Comparison of ENCODE assay signal across 13 cellular contexts in the genomic region with DNA sequence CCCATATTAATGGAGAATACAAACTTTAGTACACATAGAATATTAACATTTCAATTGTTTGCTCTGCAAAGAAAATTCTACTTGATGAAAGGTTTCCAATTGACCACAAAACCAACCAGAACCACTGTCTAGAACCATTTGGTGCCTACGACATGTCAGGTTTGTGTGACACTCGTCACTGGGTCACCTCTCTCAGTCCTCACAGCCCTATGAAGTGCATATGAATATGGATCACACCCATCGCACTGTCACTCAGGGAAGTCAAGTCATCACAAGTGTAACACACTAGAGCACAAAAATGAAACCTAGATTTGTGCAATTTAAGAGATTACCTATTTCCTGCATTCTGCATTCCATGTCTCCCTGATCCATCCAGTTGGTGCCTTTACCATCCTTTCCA. TPM values are rescaled to one million over a fixed set of nuclear protein-coding genes. Genes with fewer than 3 reads are reported as not detected.
A peak's percentile ranks its signal among the peaks of the same experiment; 100 is the strongest.
DNase-seq lines count a peak whose midpoint lies in the region; ATAC-seq, FAIRE-seq and TF ChIP-seq lines count a peak whose summit lies in the region.
"Had no signal": no experiment of that assay in that cellular context is flagged by ENCODE, and none has a peak within 500 bp of the region (broad histone marks: within the 10 kb centered on the region; RNA-seq: fewer than 3 reads in every experiment).

No MANE protein-coding gene starts in this region.

- no peaks in the 10 kb centered on the region for H3K36me3 ChIP-seq in liver (ENCODE audit: control insufficient read depth in 4 of 4, insufficient read depth in 3 of 4, low read depth in 1 of 4, low read length in 3 of 4)
- H3K36me3 ChIP-seq in HepG2 (replicated peaks in 1 of 2; ENCODE audit: control insufficient read depth in 1 of 2, insufficient read depth in 2 of 2, low read length in 2 of 2): peaks cover 5 to 13% of the 10 kb centered on the region in 2 experiments
- peaks cover 0 to 10% (median 0%) of the 10 kb centered on the region in 3 donors for H3K36me3 ChIP-seq in Peyer's patch
- peaks cover 0 to 8% (median 2%) of the 10 kb centered on the region in 4 donors for H3K36me3 ChIP-seq in transverse colon
- H3K36me3 ChIP-seq: prostate gland had no signal

- peaks cover 15% of the 10 kb centered on the region for H3K79me2 ChIP-seq in HepG2 (ENCODE audit: insufficient read depth, low read length)

- H3K9ac ChIP-seq in liver (ENCODE audit: low read depth in 1 of 2, low read length in 2 of 2) (no peak overlapping the region), HepG2 (ENCODE audit: insufficient read depth, low read depth, low read length) (no peak overlapping the region)

- H4K20me1 ChIP-seq in HepG2 (ENCODE audit: insufficient read depth, low read length): no peaks in the 10 kb centered on the region

- H3K4me1 ChIP-seq in liver (ENCODE audit: control insufficient read depth in 4 of 4, insufficient read depth in 4 of 4, low read length in 3 of 4) (peaks cover 0 to 18% (median 7%) of the 10 kb centered on the region in 4 donors), HepG2 (ENCODE audit: insufficient read depth, low read length) (peaks cover 24% of the 10 kb centered on the region), Peyer's patch (peaks cover 0 to 13% (median 3%) of the 10 kb centered on the region in 4 donors), foreskin keratinocyte (peaks cover 38% of the 10 kb centered on the region), transverse colon (peaks cover 4 to 41% (median 15%) of the 10 kb centered on the region in 4 donors)
- H3K4me1 ChIP-seq: prostate gland had no signal

- no peak overlapping the region for H3K4me2 ChIP-seq in HepG2 (ENCODE audit: low read depth, low read length)

- no TSS peak for BruUV-seq in HepG2 (replicated peaks; lab: Mats Ljungman, UMichigan)

- H3K4me3 ChIP-seq in liver (ENCODE audit: low read depth in 1 of 3, low read length in 3 of 3): no peak overlapping the region
- H3K4me3 ChIP-seq in HepG2 (replicated peaks in 1 of 3; ENCODE audit: insufficient read depth in 1 of 3, low read depth in 2 of 3, low read length in 3 of 3): no peak overlapping the region
- no peak overlapping the region for H3K4me3 ChIP-seq in Peyer's patch
- no peak overlapping the region for H3K4me3 ChIP-seq in transverse colon
- H3K4me3 ChIP-seq: prostate gland had no signal

- no peak for FAIRE-seq in HepG2 (lab: Jason Lieb, UNC)

- CTCF ChIA-PET in HepG2 (lab: Yijun Ruan, JAX; ENCODE audit: low intra/inter-chr PET ratio, low total read pairs): no interaction called here

- no peaks in the 10 kb centered on the region for H3K27me3 ChIP-seq in liver (ENCODE audit: control insufficient read depth in 4 of 4, insufficient read depth in 4 of 4, low read length in 3 of 4)
- no peaks in the 10 kb centered on the region for H3K27me3 ChIP-seq in HepG2 (ENCODE audit: control insufficient read depth in 1 of 2, insufficient read depth in 2 of 2, low read length in 2 of 2)
- H3K27me3 ChIP-seq in Peyer's patch: no peaks in the 10 kb centered on the region
- no peaks in the 10 kb centered on the region for H3K27me3 ChIP-seq in foreskin keratinocyte
- H3K27me3 ChIP-seq in transverse colon: no peaks in the 10 kb centered on the region

- TF ChIP-seq POLR2A in HepG2 (IDR thresholded peaks at IDR 0.05; ENCODE audit: insufficient read depth in 1 of 2, low read depth in 2 of 2, low read length in 2 of 2) (no peak), Peyer's patch (IDR thresholded peaks at IDR 0.05) (no peak), transverse colon (IDR thresholded peaks at IDR 0.05) (no peak)

- WGBS in liver: 90% methylated on average over 3 of the region's 3 CpGs
- 86% methylated on average over 3 of the region's 3 CpGs for WGBS in HepG2 (ENCODE audit: low lambda C conversion rate)
- 97% methylated on average over 3 of the region's 3 CpGs; no CpG with 5 or more reads in 1 of the 2 donors for WGBS in transverse colon (ENCODE audit: low coverage in 1 of 2), 2 donors

- intact Hi-C loops in HepG2 (cut with micrococcal nuclease; ENCODE audit: unreplicated experiment): no loop called here
- intact Hi-C loops in transverse colon (cut with DNase I; ENCODE audit: low total_unique reads): no loop called here

- H3K27ac ChIP-seq in liver (ENCODE audit: low read depth in 1 of 2, low read length in 2 of 2) (peak overlapping the region; percentile 89 to 94), HepG2 (ENCODE audit: extremely low read length, insufficient read depth, low read length) (no peak overlapping the region), Peyer's patch (peak overlapping the region; percentile 71 to 79 (median 74)), foreskin keratinocyte (peak overlapping the region; percentile 92), transverse colon (peak overlapping the region; percentile 76 to 83 (median 80))
- H3K27ac ChIP-seq: prostate gland, VCaP had no signal

- in situ Hi-C loops in HepG2 (cut with HindIII; ENCODE audit: extremely low pct_ligation_motif_present, low pct_unique_long_range_greater_than_20kb): no loop called here
- in situ Hi-C loops in transverse colon (cut with MboI; ENCODE audit: low pct_ligation_motif_present in 1 of 4, low pct_unique_long_range_greater_than_20kb in 1 of 4, low sequenced_read_pairs in 3 of 4): no loop called here

- TF ChIP-seq CTCF in liver (IDR thresholded peaks at IDR 0.05; ENCODE audit: low read depth, low read length, missing input control) (no peak), HepG2 (CRISPR knock-in tag; IDR thresholded peaks at IDR 0.05) (no peak), Peyer's patch (IDR thresholded peaks at IDR 0.05) (no peak), foreskin keratinocyte (conservative IDR thresholded peaks at IDR 0.05) (no peak), transverse colon (IDR thresholded peaks at IDR 0.05) (no peak)

- DNase-seq in HepG2 (ENCODE audit: low spot score): no peak
- DNase-seq in Peyer's patch: no peak
- DNase-seq in foreskin keratinocyte: no peak
- no peak for DNase-seq in transverse colon
- DNase-seq in hepatic stellate cell (ENCODE audit: low spot score): no peak
- no peak for DNase-seq in NCI-H1436 (lab: John Stamatoyannopoulos, UW)
- DNase-seq: effector CD4-positive, alpha-beta T cell; SHP77 treated with DMSO at 0.1 percent for 48 hours; trophoblast cell had no signal

- TF ChIP-seq EP300 in HepG2 (IDR thresholded peaks at IDR 0.05; ENCODE audit: low read depth in 2 of 2, low read length in 2 of 2) (no peak), HepG2 (CRISPR knock-in tag; IDR thresholded peaks at IDR 0.05; ENCODE audit: borderline replicate concordance) (no peak), transverse colon (IDR thresholded peaks at IDR 0.05; ENCODE audit: low read depth) (no peak)

- POLR2A ChIA-PET in HepG2 (lab: Yijun Ruan, JAX): interaction anchor here (1.3 kb wide), 1 partner anchor 43 kb away, joined by 4 read pairs; a partner anchor contains a TSS

- ATAC-seq in HepG2 (no peak), foreskin keratinocyte (no peak), GM18517 (IDR thresholded peaks at IDR 0.05; ENCODE audit: unreplicated experiment) (no peak)

- no peaks in the 10 kb centered on the region for H3K9me3 ChIP-seq in liver (ENCODE audit: control insufficient read depth in 4 of 4, low read length in 3 of 4)
- H3K9me3 ChIP-seq in HepG2 (ENCODE audit: low read length): no peaks in the 10 kb centered on the region
- no peaks in the 10 kb centered on the region for H3K9me3 ChIP-seq in Peyer's patch
- no peaks in the 10 kb centered on the region for H3K9me3 ChIP-seq in transverse colon
- H3K9me3 ChIP-seq: prostate gland had no signal

- H2AFZ ChIP-seq in HepG2 (ENCODE audit: low read length): no peak overlapping the region

- TF ChIP-seq RAD21 in liver (IDR thresholded peaks at IDR 0.05) (no peak), HepG2 (CRISPR knock-in tag; IDR thresholded peaks at IDR 0.05) (no peak)

TF ChIP-seq in liver, 16 proteins besides CTCF, POLR2A, EP300 and RAD21 (continues in another document):
- TF ChIP-seq NR2F2 (IDR thresholded peaks at IDR 0.05) (no peak), FOXA2 (IDR thresholded peaks at IDR 0.05) (no peak), JUND (IDR thresholded peaks at IDR 0.05) (no peak)

TF ChIP-seq in HepG2, 621 proteins besides CTCF, POLR2A, EP300 and RAD21 (continues in another document):
- no peak for TF ChIP-seq DPF2 (CRISPR knock-in tag; IDR thresholded peaks at IDR 0.05; ENCODE audit: borderline replicate concordance, low read depth)
- no peak for TF ChIP-seq ZNF33A (CRISPR knock-in tag; IDR thresholded peaks at IDR 0.05; ENCODE audit: borderline replicate concordance)

RNA-seq across cellular contexts. Expression of a gene that starts 43.7 kb away (rescaled TPM):
- total RNA-seq in liver: 10 to 100 TPM; 15.9 to 21.2 TPM
- 10 to 100 TPM in 1 of 2 donors, 1 to 10 TPM in 1; 9.2 to 13.9 TPM for polyA plus RNA-seq in liver
- 41.5 and 50.4 TPM in 2 replicates for total RNA-seq in HepG2 (2016; rRNA removed; fragmentation: Illumina TruSeq; extraction: Trizol)
- 49.3 and 52.6 TPM in 2 replicates for total RNA-seq in HepG2 (2016; cell fraction: cytosol; rRNA removed; fragmentation: Illumina TruSeq; extraction: Trizol; ENCODE audit: low read depth)
- 38.4 and 56.0 TPM in 2 replicates for total RNA-seq in HepG2 (2016; cell fraction: insoluble cytoplasmic fraction; rRNA removed; fragmentation: Illumina TruSeq; extraction: Trizol)
- total RNA-seq in HepG2 (2016; cell fraction: membrane; rRNA removed; fragmentation: Illumina TruSeq; extraction: Trizol): 51.7 and 54.4 TPM in 2 replicates
- total RNA-seq in HepG2 (2016; cell fraction: nucleus; rRNA removed; fragmentation: Illumina TruSeq; extraction: Trizol): 26.0 and 29.7 TPM in 2 replicates
- 19.0 and 24.9 TPM in 2 replicates for polyA plus RNA-seq in HepG2 (2011; rRNA removed)
- 10.2 and 14.5 TPM in 2 replicates for polyA plus RNA-seq in HepG2 (2011; cell fraction: cytosol; rRNA removed)
- polyA plus RNA-seq in HepG2 (2011; cell fraction: nucleus; rRNA removed): 11.5 and 12.9 TPM in 2 replicates
- polyA plus RNA-seq in HepG2 (2012): 22.1 and 25.7 TPM in 2 replicates
- 32.5 and 35.5 TPM in 2 replicates for polyA plus RNA-seq in HepG2 (2016; cell fraction: cytosol; fragmentation: Illumina TruSeq; extraction: Trizol; ENCODE audit: low read depth)
- 63.2 and 65.8 TPM in 2 replicates for polyA plus RNA-seq in HepG2 (2016; cell fraction: insoluble cytoplasmic fraction; fragmentation: Illumina TruSeq; extraction: Trizol; ENCODE audit: low read depth)
- 42.7 and 43.8 TPM in 2 replicates for polyA plus RNA-seq in HepG2 (2016; cell fraction: membrane; fragmentation: Illumina TruSeq; extraction: Trizol; ENCODE audit: low read depth)
- 42.7 and 47.1 TPM in 2 replicates for polyA plus RNA-seq in HepG2 (2016; cell fraction: nucleus; fragmentation: Illumina TruSeq; extraction: Trizol; ENCODE audit: insufficient read depth, low read depth)
- polyA minus RNA-seq in HepG2 (2011; rRNA and poly(A)+ RNA removed; ENCODE audit: low replicate concordance): 15.3 and 15.9 TPM in 2 replicates
- polyA minus RNA-seq in HepG2 (2011; cell fraction: cytosol; rRNA and poly(A)+ RNA removed): 19.2 and 19.3 TPM in 2 replicates
- 31.0 and 33.9 TPM in 2 replicates for polyA minus RNA-seq in HepG2 (2011; cell fraction: nucleus; rRNA and poly(A)+ RNA removed)
- 10 to 100 TPM; 28.9 to 43.7 (median 29.3) TPM for total RNA-seq in Peyer's patch
- total RNA-seq in foreskin keratinocyte: 42.0 and 44.5 TPM in 2 replicates
- polyA plus RNA-seq in foreskin keratinocyte: 24.2 and 33.5 TPM in 2 replicates
- total RNA-seq in transverse colon: 10 to 100 TPM; 10.5 to 65.7 (median 46.1) TPM
